1 cellular context compared by ENCODE assay signal in the genomic region with DNA sequence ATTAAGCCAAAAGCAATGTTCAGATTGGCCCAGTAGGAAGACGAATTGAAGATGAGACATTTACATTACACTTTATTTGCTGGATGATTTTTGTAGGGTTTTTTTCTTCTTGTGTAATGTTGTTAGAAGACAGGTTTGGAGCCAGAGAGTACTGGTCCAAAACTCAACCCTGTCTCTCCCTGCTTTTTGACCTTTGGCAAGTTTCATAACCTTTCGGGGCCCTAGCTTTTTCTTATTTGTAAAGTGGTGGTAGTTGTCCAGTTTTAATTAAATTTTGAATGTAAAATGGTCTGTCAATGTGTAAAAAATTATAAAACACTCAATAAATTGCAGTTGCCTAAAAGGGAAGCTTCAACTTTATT.
TF ChIP-seq lines count a peak whose summit lies in the region.

No MANE protein-coding gene starts in this region.

TF ChIP-seq in HepG2, 621 proteins besides CTCF, POLR2A, EP300 and RAD21:
- TF ChIP-seq, protein P1, sequence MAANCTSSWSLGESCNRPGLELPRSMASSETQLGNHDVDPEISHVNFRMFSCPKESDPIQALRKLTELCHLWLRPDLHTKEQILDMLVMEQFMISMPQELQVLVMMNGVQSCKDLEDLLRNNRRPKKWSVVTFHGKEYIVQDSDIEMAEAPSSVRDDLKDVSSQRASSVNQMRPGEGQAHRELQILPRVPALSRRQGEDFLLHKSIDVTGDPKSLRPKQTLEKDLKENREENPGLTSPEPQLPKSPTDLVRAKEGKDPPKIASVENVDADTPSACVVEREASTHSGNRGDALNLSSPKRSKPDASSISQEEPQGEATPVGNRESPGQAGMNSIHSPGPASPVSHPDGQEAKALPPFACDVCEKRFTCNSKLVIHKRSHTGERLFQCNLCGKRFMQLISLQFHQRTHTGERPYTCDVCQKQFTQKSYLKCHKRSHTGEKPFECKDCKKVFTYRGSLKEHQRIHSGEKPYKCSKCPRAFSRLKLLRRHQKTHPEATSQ (CRISPR knock-in tag; IDR thresholded peaks at IDR 0.05; ENCODE audit: borderline replicate concordance) = no peak
- TF ChIP-seq ZNF17 (CRISPR knock-in tag; IDR thresholded peaks at IDR 0.05) = no peak
- no peak for TF ChIP-seq ZNF552 (CRISPR knock-in tag; IDR thresholded peaks at IDR 0.05; ENCODE audit: borderline replicate concordance)
- no peak for TF ChIP-seq BORCS8-MEF2B (CRISPR knock-in tag; IDR thresholded peaks at IDR 0.05)
- TF ChIP-seq CHD4 (IDR thresholded peaks at IDR 0.05; ENCODE audit: borderline replicate concordance, low read length) = no peak
- TF ChIP-seq ZNF746 (CRISPR knock-in tag; IDR thresholded peaks at IDR 0.05) = no peak
- TF ChIP-seq ZHX1 (CRISPR knock-in tag; IDR thresholded peaks at IDR 0.05; ENCODE audit: low read depth) = no peak
- no peak for TF ChIP-seq NFE2L1 (CRISPR knock-in tag; IDR thresholded peaks at IDR 0.05; ENCODE audit: borderline replicate concordance)
- TF ChIP-seq ZNF782 (CRISPR knock-in tag; IDR thresholded peaks at IDR 0.05; ENCODE audit: borderline replicate concordance) = no peak
- no peak for TF ChIP-seq ARNT (IDR thresholded peaks at IDR 0.05)
- no peak for TF ChIP-seq GPN1 (CRISPR knock-in tag; IDR thresholded peaks at IDR 0.05; ENCODE audit: borderline replicate concordance)
- no peak for TF ChIP-seq SMAD3 (CRISPR knock-in tag; IDR thresholded peaks at IDR 0.05)
- TF ChIP-seq, protein P2, sequence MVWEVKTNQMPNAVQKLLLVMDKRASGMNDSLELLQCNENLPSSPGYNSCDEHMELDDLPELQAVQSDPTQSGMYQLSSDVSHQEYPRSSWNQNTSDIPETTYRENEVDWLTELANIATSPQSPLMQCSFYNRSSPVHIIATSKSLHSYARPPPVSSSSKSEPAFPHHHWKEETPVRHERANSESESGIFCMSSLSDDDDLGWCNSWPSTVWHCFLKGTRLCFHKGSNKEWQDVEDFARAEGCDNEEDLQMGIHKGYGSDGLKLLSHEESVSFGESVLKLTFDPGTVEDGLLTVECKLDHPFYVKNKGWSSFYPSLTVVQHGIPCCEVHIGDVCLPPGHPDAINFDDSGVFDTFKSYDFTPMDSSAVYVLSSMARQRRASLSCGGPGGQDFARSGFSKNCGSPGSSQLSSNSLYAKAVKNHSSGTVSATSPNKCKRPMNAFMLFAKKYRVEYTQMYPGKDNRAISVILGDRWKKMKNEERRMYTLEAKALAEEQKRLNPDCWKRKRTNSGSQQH (CRISPR knock-in tag; IDR thresholded peaks at IDR 0.05; ENCODE audit: low read depth) = no peak
- TF ChIP-seq ZNF30 (CRISPR knock-in tag; IDR thresholded peaks at IDR 0.05) = no peak
- TF ChIP-seq ZNF264 (CRISPR knock-in tag; IDR thresholded peaks at IDR 0.05) = no peak
- TF ChIP-seq ZNF644 (CRISPR knock-in tag; IDR thresholded peaks at IDR 0.05; ENCODE audit: low read depth) = no peak
- TF ChIP-seq MLX (CRISPR knock-in tag; IDR thresholded peaks at IDR 0.05) = no peak
